In genomic region chr3:10389995-10390394, GRCh38 we compare ENCODE assay signal across 12 cellular contexts.
DNase-seq lines count a peak whose midpoint lies in the region; ATAC-seq and TF ChIP-seq lines count a peak whose summit lies in the region.
"Had no signal": no experiment of that assay in that cellular context is flagged by ENCODE, and none has a peak within 500 bp of the region (broad histone marks: within the 10 kb centered on the region; RNA-seq: fewer than 3 reads in every experiment).

No MANE protein-coding gene starts in this region.

- peak overlapping the region; percentile 77 for H3K27ac Mint-ChIP-seq in dendritic cell treated with granulocyte-macrophage colony-stimulating factor and Interleukin-4, amounts not matched to agents 40 ng/mL and 50 ng/mL, for 4 days
- no peak overlapping the region for H3K27ac Mint-ChIP-seq in natural killer cell treated with Interleukin-12 subunit alpha and Interleukin-12 subunit beta and Interleukin-15 and Interleukin-18, amount 100 ng/mL, for 72 hours
- H3K27ac Mint-ChIP-seq: nephron had no signal

- peak; percentile 49 for ATAC-seq in GM21528 (IDR thresholded peaks at IDR 0.05; ENCODE audit: low FRiP score, unreplicated experiment)
- peak; percentile 76 for ATAC-seq in HG03521 (IDR thresholded peaks at IDR 0.05; ENCODE audit: unreplicated experiment)
- no peak for ATAC-seq in natural killer cell treated with Interleukin-12 subunit alpha and Interleukin-12 subunit beta and Interleukin-15 and Interleukin-18, amount 100 ng/mL, for 72 hours
- ATAC-seq: HCT116 had no signal

- intact Hi-C loops in dendritic cell treated with granulocyte-macrophage colony-stimulating factor and Interleukin-4, amounts not matched to agents 40 ng/mL and 50 ng/mL, for 4 days (cut with micrococcal nuclease), result loop anchor here (2.0 kb wide), 1 partner anchor 19 kb away; no protein-coding TSS in a partner anchor

- H3K4me1 Mint-ChIP-seq in dendritic cell treated with granulocyte-macrophage colony-stimulating factor and Interleukin-4, amounts not matched to agents 40 ng/mL and 50 ng/mL, for 4 days (ENCODE audit: low read depth), result peaks cover 26% of the 10 kb centered on the region
- H3K4me1 Mint-ChIP-seq in natural killer cell treated with Interleukin-12 subunit alpha and Interleukin-12 subunit beta and Interleukin-15 and Interleukin-18, amount 100 ng/mL, for 72 hours (ENCODE audit: low read depth in 2 of 2), result peaks cover 0 to 4% of the 10 kb centered on the region in 2 donors
- H3K4me1 Mint-ChIP-seq: nephron had no signal

- in situ Hi-C loops in GM13977 (cut with MboI; ENCODE audit: low pct_unique_long_range_greater_than_20kb, low sequenced_read_pairs, unreplicated experiment), result no loop called here

- no peak overlapping the region for H3K4me3 Mint-ChIP-seq in dendritic cell treated with granulocyte-macrophage colony-stimulating factor and Interleukin-4, amounts not matched to agents 40 ng/mL and 50 ng/mL, for 4 days
- H3K4me3 Mint-ChIP-seq in natural killer cell treated with Interleukin-12 subunit alpha and Interleukin-12 subunit beta and Interleukin-15 and Interleukin-18, amount 100 ng/mL, for 72 hours, result no peak overlapping the region
- H3K4me3 Mint-ChIP-seq: nephron had no signal

- peak; percentile 32 for DNase-seq in GM13977 (ENCODE audit: low spot score)
- no peak for DNase-seq in anterior cingulate cortex (lab: John Stamatoyannopoulos, UW)
- DNase-seq in natural killer cell treated with Interleukin-12 subunit alpha and Interleukin-12 subunit beta and Interleukin-15 and Interleukin-18, amount 100 ng/mL, for 72 hours (ENCODE audit: low spot score), result no peak
- no peak for DNase-seq in glomerular visceral epithelial cell (ENCODE audit: extremely low spot score)
- DNase-seq in iPS-NIHi11 (ENCODE audit: low spot score), result no peak
- DNase-seq: Calu3, NCI-H146 had no signal

- no peak for TF ChIP-seq CTCF in GM13977 (IDR thresholded peaks at IDR 0.05; ENCODE audit: extremely low read depth, insufficient read depth, missing control alignments)

- peaks cover 10% of the 10 kb centered on the region for H3K9me3 Mint-ChIP-seq in dendritic cell treated with granulocyte-macrophage colony-stimulating factor and Interleukin-4, amounts not matched to agents 40 ng/mL and 50 ng/mL, for 4 days
- no peaks in the 10 kb centered on the region for H3K9me3 Mint-ChIP-seq in natural killer cell treated with Interleukin-12 subunit alpha and Interleukin-12 subunit beta and Interleukin-15 and Interleukin-18, amount 100 ng/mL, for 72 hours
- H3K9me3 Mint-ChIP-seq: nephron had no signal

- H3K27me3 Mint-ChIP-seq in dendritic cell treated with granulocyte-macrophage colony-stimulating factor and Interleukin-4, amounts not matched to agents 40 ng/mL and 50 ng/mL, for 4 days, result peaks cover 4% of the 10 kb centered on the region
- H3K27me3 Mint-ChIP-seq in natural killer cell treated with Interleukin-12 subunit alpha and Interleukin-12 subunit beta and Interleukin-15 and Interleukin-18, amount 100 ng/mL, for 72 hours, result peaks cover 0 to 3% of the 10 kb centered on the region in 2 donors

- no peaks in the 10 kb centered on the region for H3K36me3 Mint-ChIP-seq in dendritic cell treated with granulocyte-macrophage colony-stimulating factor and Interleukin-4, amounts not matched to agents 40 ng/mL and 50 ng/mL, for 4 days (ENCODE audit: low read depth)
- H3K36me3 Mint-ChIP-seq in natural killer cell treated with Interleukin-12 subunit alpha and Interleukin-12 subunit beta and Interleukin-15 and Interleukin-18, amount 100 ng/mL, for 72 hours, result no peaks in the 10 kb centered on the region

Comparison
In these comparisons a context has a peak if more than half of its experiments do, and no peak if none do; other contexts are left out.
1. ATAC-seq: peak in GM21528 (single experiment) and HG03521 (single experiment); none in natural killer cell treated with Interleukin-12 subunit alpha and Interleukin-12 subunit beta and Interleukin-15 and Interleukin-18, amount 100 ng/mL, for 72 hours (0 of 2).